ENCODE assay signal across 11 cellular contexts in the genomic region with DNA sequence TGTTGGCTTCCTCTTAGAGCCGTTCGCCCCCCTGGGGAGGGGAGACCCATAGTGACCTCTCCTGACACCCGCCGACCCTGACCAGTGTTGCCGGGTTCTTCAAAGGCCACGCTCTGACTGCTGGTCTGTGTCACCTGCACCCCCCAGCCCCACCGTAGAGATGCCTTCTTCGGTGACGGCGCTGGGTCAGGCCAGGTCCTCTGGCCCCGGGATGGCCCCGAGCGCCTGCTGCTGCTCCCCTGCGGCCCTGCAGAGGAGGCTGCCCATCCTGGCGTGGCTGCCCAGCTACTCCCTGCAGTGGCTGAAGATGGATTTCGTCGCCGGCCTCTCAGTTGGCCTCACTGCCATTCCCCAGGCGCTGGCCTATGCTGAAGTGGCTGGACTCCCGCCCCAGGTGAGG. TPM values are rescaled to one million over a fixed set of nuclear protein-coding genes. Genes with fewer than 3 reads are reported as not detected.
DNase-seq lines count a peak whose midpoint lies in the region; ATAC-seq and TF ChIP-seq lines count a peak whose summit lies in the region.
"Had no signal": no experiment of that assay in that cellular context is flagged by ENCODE, and none has a peak within 500 bp of the region (broad histone marks: within the 10 kb centered on the region; RNA-seq: fewer than 3 reads in every experiment).

No MANE protein-coding gene starts in this region.

- no peak for DNase-seq in activated naive CD4-positive, alpha-beta T cell treated with anti-CD3 and anti-CD28 coated beads for 36 hours
- no peak for DNase-seq in activated naive CD4-positive, alpha-beta T cell treated with Interleukin-2 at 50 U/mL for 16 hours
- DNase-seq in chondrocyte (ENCODE audit: low spot score), result no peak
- DNase-seq in mesothelial cell of epicardium (ENCODE audit: low spot score in 2 of 2, unreplicated experiment in 2 of 2), result no peak
- DNase-seq in transverse colon, result no peak
- DNase-seq in MV-4-11 (lab: John Stamatoyannopoulos, UW), result no peak
- no peak for DNase-seq in activated CD4-positive, CD25-positive, alpha-beta regulatory T cell (lab: John Stamatoyannopoulos, UW)
- DNase-seq: activated gamma-delta T cell treated with Interleukin-2 at 50 U/mL for 16 hours, COR-L47 had no signal

- no peak for TF ChIP-seq POLR2A in transverse colon (IDR thresholded peaks at IDR 0.05)

- TF ChIP-seq CTCF in chondrocyte (IDR thresholded peaks at IDR 0.05) (no peak), mesothelial cell of epicardium (IDR thresholded peaks at IDR 0.05; ENCODE audit: unreplicated experiment) (no peak), transverse colon (IDR thresholded peaks at IDR 0.05) (no peak)

- H3K27ac Mint-ChIP-seq in activated naive CD4-positive, alpha-beta T cell treated with anti-CD3 and anti-CD28 coated beads for 36 hours, result no peak overlapping the region
- H3K27ac Mint-ChIP-seq in chondrocyte (ENCODE audit: unreplicated experiment) (no peak overlapping the region), mesothelial cell of epicardium (no peak overlapping the region)

- no peaks in the 10 kb centered on the region for H3K9me3 Mint-ChIP-seq in activated naive CD4-positive, alpha-beta T cell treated with anti-CD3 and anti-CD28 coated beads for 36 hours
- H3K9me3 Mint-ChIP-seq in chondrocyte (ENCODE audit: low read depth) (no peaks in the 10 kb centered on the region), mesothelial cell of epicardium (no peaks in the 10 kb centered on the region)

- H3K36me3 ChIP-seq in transverse colon, result no peaks in the 10 kb centered on the region
- H3K36me3 ChIP-seq: neutrophil had no signal

- H3K4me1 ChIP-seq in transverse colon, result peaks cover 3 to 27% (median 20%) of the 10 kb centered on the region in 4 donors

- no peak for ATAC-seq in GM19023 (IDR thresholded peaks at IDR 0.05; ENCODE audit: unreplicated experiment)

- TF ChIP-seq EP300 in transverse colon (IDR thresholded peaks at IDR 0.05; ENCODE audit: low read depth), result no peak

- intact Hi-C loops in activated naive CD4-positive, alpha-beta T cell treated with anti-CD3 and anti-CD28 coated beads for 36 hours (cut with micrococcal nuclease), result no loop called here
- intact Hi-C loops in transverse colon (cut with DNase I; ENCODE audit: low total_unique reads), result no loop called here

- in situ Hi-C loops in transverse colon (cut with MboI; ENCODE audit: low pct_ligation_motif_present in 1 of 4, low pct_unique_long_range_greater_than_20kb in 1 of 4, low sequenced_read_pairs in 3 of 4), result no loop called here

- H3K27me3 ChIP-seq in transverse colon, result no peaks in the 10 kb centered on the region

- WGBS in transverse colon (ENCODE audit: low coverage in 1 of 2), 2 donors, result 75% methylated on average over 20 of the region's 20 CpGs; no CpG with 5 or more reads in 1 of the 2 donors

- no peak overlapping the region for H3K27ac ChIP-seq in transverse colon
- H3K27ac ChIP-seq: neutrophil had no signal

- no peaks in the 10 kb centered on the region for H3K9me3 ChIP-seq in transverse colon
- H3K9me3 ChIP-seq: neutrophil had no signal

- H3K27me3 Mint-ChIP-seq in activated naive CD4-positive, alpha-beta T cell treated with anti-CD3 and anti-CD28 coated beads for 36 hours (ENCODE audit: low read depth), result no peaks in the 10 kb centered on the region
- H3K27me3 Mint-ChIP-seq in chondrocyte (ENCODE audit: low read depth) (no peaks in the 10 kb centered on the region), mesothelial cell of epicardium (ENCODE audit: low read depth) (no peaks in the 10 kb centered on the region)

- peak overlapping the region; percentile 67 for H3K4me3 Mint-ChIP-seq in activated naive CD4-positive, alpha-beta T cell treated with anti-CD3 and anti-CD28 coated beads for 36 hours
- peak overlapping the region; percentile 71 for H3K4me3 Mint-ChIP-seq in chondrocyte (ENCODE audit: unreplicated experiment)
- peak overlapping the region; percentile 75 for H3K4me3 Mint-ChIP-seq in mesothelial cell of epicardium

- H3K4me1 Mint-ChIP-seq in activated naive CD4-positive, alpha-beta T cell treated with anti-CD3 and anti-CD28 coated beads for 36 hours (ENCODE audit: low read depth), result peaks cover 19% of the 10 kb centered on the region
- H3K4me1 Mint-ChIP-seq in chondrocyte (ENCODE audit: low read depth) (peaks cover 19% of the 10 kb centered on the region), mesothelial cell of epicardium (peaks cover 23% of the 10 kb centered on the region)

- CTCF ChIA-PET in activated naive CD4-positive, alpha-beta T cell treated with anti-CD3 and anti-CD28 coated beads for 36 hours (lab: Charles Lee), result no interaction called here

- peaks cover 6% of the 10 kb centered on the region for H3K36me3 Mint-ChIP-seq in activated naive CD4-positive, alpha-beta T cell treated with anti-CD3 and anti-CD28 coated beads for 36 hours (ENCODE audit: low read depth)
- H3K36me3 Mint-ChIP-seq in chondrocyte (ENCODE audit: low read depth), result peaks cover 10% of the 10 kb centered on the region
- peaks cover 11% of the 10 kb centered on the region for H3K36me3 Mint-ChIP-seq in mesothelial cell of epicardium

- peak overlapping the region in 3 of 4 donors; percentile 88 to 94 (median 88) for H3K4me3 ChIP-seq in transverse colon

RNA-seq across cellular contexts. Expression of a gene that starts 1.2 kb away (rescaled TPM):
- 1 to 10 TPM; 4.0 to 5.4 TPM for total RNA-seq in activated naive CD4-positive, alpha-beta T cell treated with anti-CD3 and anti-CD28 coated beads for 36 hours
- total RNA-seq in chondrocyte (16.2 to 19.0 TPM (median 16.2 TPM) in 3 replicates), mesothelial cell of epicardium (32.5 to 41.2 TPM (median 36.3 TPM) in 3 replicates), transverse colon (10 to 100 TPM; 13.2 to 24.7 (median 17.0) TPM)

RNA-seq across cellular contexts. Expression of a gene that starts 1.3 kb away (rescaled TPM):
- 10 to 100 TPM; 30.3 to 32.1 TPM for total RNA-seq in activated naive CD4-positive, alpha-beta T cell treated with anti-CD3 and anti-CD28 coated beads for 36 hours
- total RNA-seq in chondrocyte, result 42.6 to 45.4 TPM (median 44.7 TPM) in 3 replicates
- 49.6 to 57.0 TPM (median 53.7 TPM) in 3 replicates for total RNA-seq in mesothelial cell of epicardium
- 10 to 100 TPM; 26.2 to 66.2 (median 39.9) TPM for total RNA-seq in transverse colon

RNA-seq across cellular contexts. Expression of a gene that starts 39.3 kb away (rescaled TPM):
- 100 to 1,000 TPM; 234 to 250 TPM for total RNA-seq in activated naive CD4-positive, alpha-beta T cell treated with anti-CD3 and anti-CD28 coated beads for 36 hours
- 72.5 to 104 TPM (median 73.2 TPM) in 3 replicates for total RNA-seq in chondrocyte
- 62.6 to 76.7 TPM (median 63.4 TPM) in 3 replicates for total RNA-seq in mesothelial cell of epicardium
- total RNA-seq in transverse colon, result 100 to 1,000 TPM; 113 to 174 (median 159) TPM

RNA-seq across cellular contexts. Expression of a gene that starts 51.6 kb away (rescaled TPM):
- not detected for total RNA-seq in activated naive CD4-positive, alpha-beta T cell treated with anti-CD3 and anti-CD28 coated beads for 36 hours
- 0.13 to 0.80 TPM (median 0.30 TPM) in 3 replicates for total RNA-seq in chondrocyte
- total RNA-seq in mesothelial cell of epicardium, result 5.4 to 6.9 TPM (median 6.8 TPM) in 3 replicates
- under 1 TPM in 3 of 4 donors, not detected in 1; 0.14 to 0.75 (median 0.48) TPM for total RNA-seq in transverse colon
